8 cellular contexts compared by ENCODE assay signal in the genomic region with DNA sequence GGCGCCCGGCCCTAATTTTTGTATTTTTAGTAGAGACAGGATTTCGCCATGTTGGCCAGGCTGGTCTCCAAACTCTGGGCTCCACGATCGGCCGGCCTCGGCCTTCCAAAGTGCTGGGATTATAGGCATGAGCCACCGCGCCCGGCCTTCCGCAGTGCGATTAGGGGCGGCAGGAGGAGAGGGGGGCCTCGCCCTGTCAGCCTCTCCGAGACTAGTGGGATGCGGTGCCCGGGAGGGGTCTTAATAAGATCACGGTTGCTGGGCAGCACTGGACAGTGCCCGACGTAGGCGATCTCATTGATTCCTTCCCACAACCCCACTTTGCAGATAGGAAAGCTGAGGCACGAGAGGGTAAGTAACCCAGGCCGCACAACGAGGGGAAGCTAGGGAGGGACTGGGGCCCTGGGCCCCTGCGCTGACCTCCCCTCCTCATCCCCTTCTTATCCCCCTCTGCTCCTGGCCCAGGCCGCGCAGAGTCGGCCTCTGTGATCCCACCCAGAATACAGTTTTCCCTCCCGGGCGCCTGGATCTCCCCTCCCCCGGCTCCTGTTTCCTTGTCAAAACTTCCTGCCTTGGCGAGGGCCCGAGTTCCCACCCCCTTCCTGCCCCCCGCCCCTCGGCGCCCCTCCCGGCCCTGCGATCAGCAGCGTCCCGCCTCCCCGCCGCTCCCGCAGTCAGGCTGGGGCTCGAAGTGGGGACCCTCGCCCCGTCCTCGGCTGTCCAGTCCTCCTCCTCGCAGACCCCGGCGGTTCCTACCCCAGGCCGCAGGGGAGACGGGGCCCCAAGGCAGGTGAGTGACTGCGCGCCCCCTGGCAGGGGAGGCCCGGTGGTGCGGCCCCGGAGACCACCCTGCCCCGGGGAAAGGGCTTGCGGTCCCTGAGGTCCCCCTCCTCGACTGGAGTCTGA.
DNase-seq lines count a peak whose midpoint lies in the region; TF ChIP-seq lines count a peak whose summit lies in the region.

A gene with protein sequence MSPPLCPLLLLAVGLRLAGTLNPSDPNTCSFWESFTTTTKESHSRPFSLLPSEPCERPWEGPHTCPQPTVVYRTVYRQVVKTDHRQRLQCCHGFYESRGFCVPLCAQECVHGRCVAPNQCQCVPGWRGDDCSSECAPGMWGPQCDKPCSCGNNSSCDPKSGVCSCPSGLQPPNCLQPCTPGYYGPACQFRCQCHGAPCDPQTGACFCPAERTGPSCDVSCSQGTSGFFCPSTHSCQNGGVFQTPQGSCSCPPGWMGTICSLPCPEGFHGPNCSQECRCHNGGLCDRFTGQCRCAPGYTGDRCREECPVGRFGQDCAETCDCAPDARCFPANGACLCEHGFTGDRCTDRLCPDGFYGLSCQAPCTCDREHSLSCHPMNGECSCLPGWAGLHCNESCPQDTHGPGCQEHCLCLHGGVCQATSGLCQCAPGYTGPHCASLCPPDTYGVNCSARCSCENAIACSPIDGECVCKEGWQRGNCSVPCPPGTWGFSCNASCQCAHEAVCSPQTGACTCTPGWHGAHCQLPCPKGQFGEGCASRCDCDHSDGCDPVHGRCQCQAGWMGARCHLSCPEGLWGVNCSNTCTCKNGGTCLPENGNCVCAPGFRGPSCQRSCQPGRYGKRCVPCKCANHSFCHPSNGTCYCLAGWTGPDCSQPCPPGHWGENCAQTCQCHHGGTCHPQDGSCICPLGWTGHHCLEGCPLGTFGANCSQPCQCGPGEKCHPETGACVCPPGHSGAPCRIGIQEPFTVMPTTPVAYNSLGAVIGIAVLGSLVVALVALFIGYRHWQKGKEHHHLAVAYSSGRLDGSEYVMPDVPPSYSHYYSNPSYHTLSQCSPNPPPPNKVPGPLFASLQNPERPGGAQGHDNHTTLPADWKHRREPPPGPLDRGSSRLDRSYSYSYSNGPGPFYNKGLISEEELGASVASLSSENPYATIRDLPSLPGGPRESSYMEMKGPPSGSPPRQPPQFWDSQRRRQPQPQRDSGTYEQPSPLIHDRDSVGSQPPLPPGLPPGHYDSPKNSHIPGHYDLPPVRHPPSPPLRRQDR (plus strand): TSS at position 671 of the 906 bp plus-strand sequence. CDS start 10,209 bp downstream, outside the sequence.

- H3K9me2 ChIP-seq in MM.1S (replicated peaks; ENCODE audit: insufficient read depth, low read length) = no peaks in the 10 kb centered on the region

- peaks cover 74% of the 10 kb centered on the region for H3K27me3 ChIP-seq in MM.1S (replicated peaks; ENCODE audit: insufficient read depth, low read length)
- H3K27me3 ChIP-seq in layer of hippocampus (ENCODE audit: control insufficient read depth, insufficient read depth, low read length) = peaks cover 9% of the 10 kb centered on the region
- peaks cover under 1 to 4% (median 3%) of the 10 kb centered on the region in 5 donors for H3K27me3 ChIP-seq in subcutaneous abdominal adipose tissue (ENCODE audit: control insufficient read depth in 5 of 5, insufficient read depth in 4 of 5, low read length in 5 of 5)

- H3K4me2 ChIP-seq in MM.1S (ENCODE audit: low read depth, low read length) = peak within 1 kb of the TSS; percentile 40

- no peak within 1 kb of the TSS for H2AFZ ChIP-seq in MM.1S (ENCODE audit: low read length)

- no peak for DNase-seq in MM.1S
- peak in 1 of 61 donors; percentile 10 for DNase-seq in caudate nucleus (lab: John Stamatoyannopoulos, UW)
- DNase-seq in NAMALWA (ENCODE audit: low spot score) = no peak
- no peak for DNase-seq in NCI-H524 (lab: John Stamatoyannopoulos, UW)
- DNase-seq in stimulated activated CD4-positive, alpha-beta T cell treated with anti-CD3 and anti-CD28 coated beads, Interleukin-4, amount 100 ng/mL, for 1 hour = no peak
- DNase-seq in effector CD4-positive, alpha-beta T cell = no peak

- no peaks in the 10 kb centered on the region for H3K79me2 ChIP-seq in MM.1S (ENCODE audit: low read length)

- H3K4me3 ChIP-seq in MM.1S (ENCODE audit: low read length) (peak within 1 kb of the TSS; percentile 18; the same call in 1 of the 2 replicates), subcutaneous abdominal adipose tissue (ENCODE audit: low read depth in 1 of 5, low read length in 5 of 5) (peak within 1 kb of the TSS; percentile 30 to 76 (median 65))

- H4K20me1 ChIP-seq in MM.1S (ENCODE audit: insufficient read depth, low read length) = no peaks in the 10 kb centered on the region

- H3K9ac ChIP-seq in MM.1S (ENCODE audit: low read length) = no peak within 1 kb of the TSS
- peak within 1 kb of the TSS in 4 of 5 donors; percentile 7 to 72 (median 58) for H3K9ac ChIP-seq in subcutaneous abdominal adipose tissue (ENCODE audit: low read length in 5 of 5)

- H3K4me1 ChIP-seq in MM.1S (ENCODE audit: low read length) (0 out of 2 replicates have a peak, but pooled peaks cover 3% of the 10 kb centered on the region), subcutaneous abdominal adipose tissue (ENCODE audit: control insufficient read depth in 5 of 5, insufficient read depth in 5 of 5, low read length in 5 of 5) (peaks cover 2 to 59% (median 39%) of the 10 kb centered on the region in 5 donors)

- H3K36me3 ChIP-seq in MM.1S (replicated peaks; ENCODE audit: insufficient read depth, low read length) (no peaks in the 10 kb centered on the region), subcutaneous abdominal adipose tissue (ENCODE audit: control insufficient read depth in 5 of 5, insufficient read depth in 5 of 5, low read length in 5 of 5) (no peaks in the 10 kb centered on the region)

- TF ChIP-seq CTCF in MM.1S (IDR thresholded peaks at IDR 0.05; ENCODE audit: low read length) = no peak

- no peaks in the 10 kb centered on the region for H3F3A ChIP-seq in MM.1S (ENCODE audit: insufficient read depth, low read length)

- H3K27ac ChIP-seq in MM.1S (ENCODE audit: low read length) (no peak within 1 kb of the TSS), caudate nucleus (ENCODE audit: low read depth, low read length) (peak within 1 kb of the TSS; percentile 82), layer of hippocampus (ENCODE audit: low read depth, low read length) (peak within 1 kb of the TSS; percentile 72), subcutaneous abdominal adipose tissue (ENCODE audit: low read depth, low read length) (peak within 1 kb of the TSS; percentile 84)

- H3K9me3 ChIP-seq in MM.1S (replicated peaks; ENCODE audit: insufficient read depth, low read length) = no peaks in the 10 kb centered on the region
- no peaks in the 10 kb centered on the region for H3K9me3 ChIP-seq in subcutaneous abdominal adipose tissue (ENCODE audit: control insufficient read depth in 5 of 5, low read length in 5 of 5)
